Comparison of ENCODE assay signal across 8 cellular contexts in the genomic region with DNA sequence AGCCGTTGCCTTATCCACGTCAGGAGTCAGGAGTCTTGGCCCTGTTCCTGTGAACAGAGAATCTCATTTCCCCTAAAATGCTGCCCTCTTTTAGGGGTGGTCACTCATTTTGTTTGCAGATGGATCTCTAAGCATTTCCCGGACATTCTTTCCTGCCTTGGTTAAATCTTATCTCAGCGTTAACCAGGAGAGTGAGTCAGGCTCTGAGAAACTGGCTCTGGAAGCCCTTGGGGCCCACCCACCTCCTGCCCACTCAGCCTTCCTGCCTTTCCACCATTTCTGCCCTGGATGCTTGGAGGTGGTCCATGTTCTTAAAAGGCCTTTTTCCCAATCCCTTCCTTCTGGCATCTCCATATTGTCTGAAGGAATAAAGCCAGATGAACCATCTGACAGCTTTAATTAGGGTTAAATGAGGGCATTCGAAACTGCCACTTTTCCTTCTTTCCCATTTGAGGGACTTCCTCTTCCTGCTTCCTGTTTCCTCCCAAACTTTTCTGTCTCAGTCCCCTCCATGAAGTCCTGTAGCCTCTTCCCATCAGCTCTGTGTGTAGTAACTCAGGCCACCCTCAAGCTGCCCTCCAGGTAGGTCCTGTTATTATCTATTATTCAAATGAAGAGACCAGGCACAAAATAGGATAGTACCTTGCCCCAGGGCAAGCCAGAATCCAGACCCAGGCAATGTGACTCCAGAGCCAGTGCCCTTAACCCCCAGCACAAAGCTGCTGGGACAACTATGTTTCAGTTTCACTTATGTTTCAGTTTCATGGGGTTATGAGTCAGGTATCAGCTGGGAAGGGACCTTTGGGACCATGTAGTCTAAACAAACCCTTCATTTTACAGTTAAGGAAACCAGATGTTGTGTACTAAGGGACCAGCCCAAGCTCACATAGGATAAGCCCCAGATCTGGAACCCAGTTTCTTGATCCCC. TPM values are rescaled to one million over a fixed set of nuclear protein-coding genes. Genes with fewer than 3 reads are reported as not detected.
DNase-seq lines count a peak whose midpoint lies in the region; ATAC-seq and TF ChIP-seq lines count a peak whose summit lies in the region.

No MANE protein-coding gene starts in this region.

- H3K9me3 ChIP-seq in OCI-LY3 (ENCODE audit: insufficient read depth, low read length): no peaks in the 10 kb centered on the region
- H3K9me3 ChIP-seq in naive thymus-derived CD4-positive, alpha-beta T cell (ENCODE audit: control insufficient read depth in 2 of 3, low read length in 3 of 3): no peaks in the 10 kb centered on the region

- peak; percentile 73 for DNase-seq in activated CD8-positive, alpha-beta memory T cell treated with anti-CD3 and anti-CD28 coated beads, Interleukin-2, amount 10 ng/mL, durations not matched to agents 7 days and 5 days
- DNase-seq in activated CD8-positive, alpha-beta memory T cell treated with anti-CD3 and anti-CD28 coated beads, Interleukin-2, amount 50 U/mL, for 48 hours: no peak
- DNase-seq in MCF 10A (ENCODE audit: unreplicated experiment) (peak; percentile 70), epidermal melanocyte (ENCODE audit: insufficient read length, low spot score) (no peak), HuH-7.5 (ENCODE audit: low spot score) (no peak)
- DNase-seq in naive thymus-derived CD4-positive, alpha-beta T cell: peak in 4 of 9 donors; percentile 26 to 49 (median 36)

- H3K4me3 ChIP-seq in OCI-LY3 (ENCODE audit: low read length): peak overlapping the region; percentile 26; the same call in 1 of the 2 replicates
- peak overlapping the region; percentile 3 for H3K4me3 ChIP-seq in naive thymus-derived CD4-positive, alpha-beta T cell (ENCODE audit: low read length)

- no peaks in the 10 kb centered on the region for H3K9me3 Mint-ChIP-seq in activated CD8-positive, alpha-beta memory T cell treated with anti-CD3 and anti-CD28 coated beads, Interleukin-2, amount 10 ng/mL, durations not matched to agents 7 days and 5 days (ENCODE audit: low read depth)
- H3K9me3 Mint-ChIP-seq in MCF 10A (ENCODE audit: unreplicated experiment): no peaks in the 10 kb centered on the region
- H3K9me3 Mint-ChIP-seq in naive thymus-derived CD4-positive, alpha-beta T cell: no peaks in the 10 kb centered on the region

- BruUV-seq in MCF 10A (replicated peaks; lab: Mats Ljungman, UMichigan): no TSS peak

- peak overlapping the region; percentile 65 for H3K4me2 ChIP-seq in OCI-LY3 (ENCODE audit: low read length)

- intact Hi-C loops in MCF 10A (cut with micrococcal nuclease): no loop called here
- intact Hi-C loops in naive thymus-derived CD4-positive, alpha-beta T cell (cut with micrococcal nuclease): loop anchor here in 1 of 2 donors (1.0 to 10.0 kb wide), 4 partner anchors 8 to 1609 kb away; partner anchors contain the start of genes CCT7, DGUOK, MRPL19 and PRADC1

- H3K36me3 ChIP-seq in OCI-LY3 (replicated peaks; ENCODE audit: low read depth, low read length): peaks cover 31% of the 10 kb centered on the region
- H3K36me3 ChIP-seq in naive thymus-derived CD4-positive, alpha-beta T cell (ENCODE audit: control insufficient read depth in 2 of 3, insufficient read depth in 3 of 3, low read length in 3 of 3): no peaks in the 10 kb centered on the region

- peaks cover 15% of the 10 kb centered on the region for H3K36me3 Mint-ChIP-seq in activated CD8-positive, alpha-beta memory T cell treated with anti-CD3 and anti-CD28 coated beads, Interleukin-2, amount 10 ng/mL, durations not matched to agents 7 days and 5 days
- H3K36me3 Mint-ChIP-seq in MCF 10A (ENCODE audit: insufficient read depth, unreplicated experiment): no peaks in the 10 kb centered on the region
- peaks cover 0 to 12% (median 3%) of the 10 kb centered on the region in 5 donors for H3K36me3 Mint-ChIP-seq in naive thymus-derived CD4-positive, alpha-beta T cell

- CTCF ChIA-PET in activated CD8-positive, alpha-beta memory T cell treated with anti-CD3 and anti-CD28 coated beads, Interleukin-2, amount 10 ng/mL, durations not matched to agents 7 days and 5 days (lab: Charles Lee): interaction anchor here (1.5 kb wide), 1 partner anchor 9 kb away, joined by 10 read pairs; no protein-coding TSS in a partner anchor
- CTCF ChIA-PET in MCF 10A (lab: Yijun Ruan, JAX): interaction anchor here (0.6 to 12.5 kb wide), 7 partner anchors 19 to 202 kb away, joined by 3 to 140 read pairs (median 4); no protein-coding TSS in a partner anchor
- CTCF ChIA-PET in naive thymus-derived CD4-positive, alpha-beta T cell (lab: Charles Lee): interaction anchor here (0.7 to 2.1 kb wide), 3 partner anchors 8 to 129 kb away, joined by 3 to 8 read pairs (median 5); no protein-coding TSS in a partner anchor

- peaks cover 47% of the 10 kb centered on the region for H3K4me1 ChIP-seq in OCI-LY3 (ENCODE audit: low read length)
- H3K4me1 ChIP-seq in naive thymus-derived CD4-positive, alpha-beta T cell (ENCODE audit: control insufficient read depth in 2 of 2, insufficient read depth in 2 of 2, low read length in 2 of 2): peaks cover 20 to 84% of the 10 kb centered on the region in 2 donors

- no peaks in the 10 kb centered on the region for H3K27me3 Mint-ChIP-seq in activated CD8-positive, alpha-beta memory T cell treated with anti-CD3 and anti-CD28 coated beads, Interleukin-2, amount 10 ng/mL, durations not matched to agents 7 days and 5 days
- H3K27me3 Mint-ChIP-seq in MCF 10A (ENCODE audit: insufficient read depth, unreplicated experiment): no peaks in the 10 kb centered on the region
- H3K27me3 Mint-ChIP-seq in naive thymus-derived CD4-positive, alpha-beta T cell: no peaks in the 10 kb centered on the region

- H3K9ac ChIP-seq in OCI-LY3 (ENCODE audit: low read length): no peak overlapping the region

- H2AFZ ChIP-seq in OCI-LY3 (ENCODE audit: low read depth, low read length): no peak overlapping the region

- ATAC-seq in activated CD8-positive, alpha-beta memory T cell treated with anti-CD3 and anti-CD28 coated beads, Interleukin-2, amount 10 ng/mL, durations not matched to agents 7 days and 5 days: peak; percentile 93
- ATAC-seq in HG02759 (IDR thresholded peaks at IDR 0.05; ENCODE audit: unreplicated experiment): peak; percentile 94
- ATAC-seq in naive thymus-derived CD4-positive, alpha-beta T cell: peak; percentile 40

- H3K4me3 Mint-ChIP-seq in activated CD8-positive, alpha-beta memory T cell treated with anti-CD3 and anti-CD28 coated beads, Interleukin-2, amount 10 ng/mL, durations not matched to agents 7 days and 5 days: peak overlapping the region; percentile 61
- peak overlapping the region; percentile 65 for H3K4me3 Mint-ChIP-seq in MCF 10A (ENCODE audit: unreplicated experiment)
- H3K4me3 Mint-ChIP-seq in naive thymus-derived CD4-positive, alpha-beta T cell: peak overlapping the region; percentile 64 to 88 (median 82)

- peak overlapping the region; percentile 89 for H3K27ac Mint-ChIP-seq in activated CD8-positive, alpha-beta memory T cell treated with anti-CD3 and anti-CD28 coated beads, Interleukin-2, amount 10 ng/mL, durations not matched to agents 7 days and 5 days
- H3K27ac Mint-ChIP-seq in MCF 10A (ENCODE audit: low read depth, unreplicated experiment): peak overlapping the region; percentile 96
- H3K27ac Mint-ChIP-seq in naive thymus-derived CD4-positive, alpha-beta T cell: peak overlapping the region; percentile 78 to 99 (median 95)

- TF ChIP-seq CTCF in OCI-LY3 (IDR thresholded peaks at IDR 0.05; ENCODE audit: low read depth, low read length): no peak
- no peak for TF ChIP-seq CTCF in MCF 10A (IDR thresholded peaks at IDR 0.05; ENCODE audit: unreplicated experiment)

- H3K27ac ChIP-seq in OCI-LY3 (ENCODE audit: low read length): no peak overlapping the region
- H3K27ac ChIP-seq in naive thymus-derived CD4-positive, alpha-beta T cell (ENCODE audit: low read depth, low read length): peak overlapping the region; percentile 17

- POLR2A ChIA-PET in MCF 10A (lab: Yijun Ruan, JAX): interaction anchor here (0.7 to 3.4 kb wide), 4 partner anchors 9 to 103 kb away, joined by 3 to 27 read pairs (median 9); partner anchors contain the start of gene HK2
- POLR2A ChIA-PET in naive thymus-derived CD4-positive, alpha-beta T cell (lab: Charles Lee): interaction anchor here (0.8 to 1.4 kb wide), 3 partner anchors 8 to 867 kb away, joined by 3 to 11 read pairs (median 3); partner anchors contain the start of gene GCFC2

- H3K27me3 ChIP-seq in OCI-LY3 (ENCODE audit: low read depth, low read length): no peaks in the 10 kb centered on the region
- no peaks in the 10 kb centered on the region for H3K27me3 ChIP-seq in naive thymus-derived CD4-positive, alpha-beta T cell (ENCODE audit: control insufficient read depth in 2 of 2, insufficient read depth in 2 of 2, low read length in 2 of 2)

- peaks cover 87% of the 10 kb centered on the region for H3K4me1 Mint-ChIP-seq in activated CD8-positive, alpha-beta memory T cell treated with anti-CD3 and anti-CD28 coated beads, Interleukin-2, amount 10 ng/mL, durations not matched to agents 7 days and 5 days
- H3K4me1 Mint-ChIP-seq in MCF 10A (ENCODE audit: insufficient read depth, unreplicated experiment): peaks cover 40% of the 10 kb centered on the region
- H3K4me1 Mint-ChIP-seq in naive thymus-derived CD4-positive, alpha-beta T cell: peaks cover 61 to 97% (median 93%) of the 10 kb centered on the region in 7 donors

- H3K79me2 ChIP-seq in OCI-LY3 (ENCODE audit: low read length): peaks cover 96% of the 10 kb centered on the region

- peaks cover 95% of the 10 kb centered on the region for H4K20me1 ChIP-seq in OCI-LY3 (ENCODE audit: insufficient read depth, low read length)

RNA-seq across cellular contexts. Expression of gene HK2, which starts 9.7 kb away (rescaled TPM):
- total RNA-seq in activated CD8-positive, alpha-beta memory T cell treated with anti-CD3 and anti-CD28 coated beads, Interleukin-2, amount 10 ng/mL, durations not matched to agents 7 days and 5 days: 10 to 100 TPM; 32.2 to 45.8 TPM
- 40.4 and 47.8 TPM in 2 replicates for total RNA-seq in MCF 10A (2022)
- total RNA-seq in naive thymus-derived CD4-positive, alpha-beta T cell: 10 to 100 TPM; 11.1 to 74.6 (median 17.7) TPM
- 1 to 10 TPM; 3.6 to 6.3 TPM for polyA plus RNA-seq in naive thymus-derived CD4-positive, alpha-beta T cell

Comparison
In these comparisons a context has a peak if more than half of its experiments do, and no peak if none do; other contexts are left out.
1. DNase-seq: peak in activated CD8-positive, alpha-beta memory T cell treated with anti-CD3 and anti-CD28 coated beads, Interleukin-2, amount 10 ng/mL, durations not matched to agents 7 days and 5 days (single experiment) and MCF 10A (single experiment); none in activated CD8-positive, alpha-beta memory T cell treated with anti-CD3 and anti-CD28 coated beads, Interleukin-2, amount 50 U/mL, for 48 hours (single experiment), epidermal melanocyte (single experiment) and HuH-7.5 (single experiment).
2. ATAC-seq: peak in every context shown above with its lines; median percentile 94 in HG02759; 93 in activated CD8-positive, alpha-beta memory T cell treated with anti-CD3 and anti-CD28 coated beads, Interleukin-2, amount 10 ng/mL, durations not matched to agents 7 days and 5 days; 40 in naive thymus-derived CD4-positive, alpha-beta T cell.
3. Peak in every context shown above with its lines, with median percentiles within 50 percentile points of each other: H3K27ac Mint-ChIP-seq and H3K4me3 Mint-ChIP-seq.